In the genomic region with DNA sequence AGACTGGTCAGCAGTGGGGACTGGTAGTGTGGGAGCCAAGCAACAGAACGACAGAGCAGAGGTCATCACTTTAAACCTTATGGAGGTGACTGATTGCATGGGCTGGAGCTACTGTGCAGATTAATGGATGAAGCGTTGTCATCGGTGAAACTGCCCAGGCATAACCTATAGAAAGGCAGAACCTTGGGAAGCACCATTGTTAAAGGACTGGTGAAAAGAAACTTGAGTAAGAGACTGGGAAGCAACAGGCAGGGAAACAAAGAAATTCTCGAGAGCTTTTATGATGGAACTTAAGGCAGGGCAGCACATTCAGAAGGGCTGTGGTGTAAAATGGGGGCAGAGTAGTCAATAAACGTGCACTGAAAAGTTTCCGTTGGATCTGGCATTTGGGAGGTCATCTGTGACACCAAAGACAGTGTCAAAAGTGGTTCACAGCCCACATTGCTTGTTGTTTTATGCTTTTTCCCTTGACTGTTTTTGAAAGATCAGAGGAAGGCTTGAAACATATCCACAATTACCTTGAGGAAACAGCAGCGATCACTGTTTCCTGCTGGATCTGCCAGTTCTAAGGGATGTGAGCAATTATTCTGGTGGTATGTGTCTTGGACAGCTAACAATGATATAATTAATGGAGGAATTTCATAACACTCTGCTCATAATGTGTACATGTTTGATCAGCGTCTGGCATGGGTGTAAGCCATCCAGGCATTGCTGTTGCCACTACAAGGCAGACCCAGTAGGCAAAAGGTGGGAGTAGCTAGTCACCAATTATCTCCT, we compare ENCODE assay signal across 25 cellular contexts.
DNase-seq lines count a peak whose midpoint lies in the region; ATAC-seq and TF ChIP-seq lines count a peak whose summit lies in the region.
"Had no signal": no experiment of that assay in that cellular context is flagged by ENCODE, and none has a peak within 500 bp of the region (broad histone marks: within the 10 kb centered on the region; RNA-seq: fewer than 3 reads in every experiment).

No MANE protein-coding gene starts in this region.

- CTCF ChIA-PET in mammary epithelial cell (lab: Charles Lee; ENCODE audit: low non-redundant PET) = interaction anchor here (0.8 kb wide), 1 partner anchor 99 kb away, joined by 5 read pairs; no protein-coding TSS in a partner anchor

- H3K79me2 ChIP-seq in mammary epithelial cell (ENCODE audit: insufficient read depth, low read length) = peaks cover 71% of the 10 kb centered on the region

- TF ChIP-seq POLR2A in suprapubic skin (IDR thresholded peaks at IDR 0.05) = no peak

- H3K4me2 ChIP-seq in mammary epithelial cell (ENCODE audit: insufficient read depth, low read depth, low read length) = peak overlapping the region; percentile 31

- H3K4me3 ChIP-seq in mammary epithelial cell (replicated peaks in 1 of 3; ENCODE audit: insufficient read depth in 1 of 3, low read depth in 2 of 3, low read length in 3 of 3) = no peak overlapping the region
- H3K4me3 ChIP-seq in suprapubic skin = no peak overlapping the region
- H3K4me3 ChIP-seq: heart left ventricle, K562, SJSA1, transverse colon had no signal

- intact Hi-C loops in mammary epithelial cell (cut with micrococcal nuclease) = no loop called here

- dilution Hi-C loops in mammary epithelial cell (cut with HindIII; ENCODE audit: low sequenced_read_pairs) = no loop called here

- in situ Hi-C loops in mammary epithelial cell (cut with MboI; ENCODE audit: low sequenced_read_pairs in 2 of 2) = no loop called here

- no peak overlapping the region for H3K9ac ChIP-seq in mammary epithelial cell (ENCODE audit: insufficient read depth, low read length)

- no peaks in the 10 kb centered on the region for H3K36me3 ChIP-seq in mammary epithelial cell (ENCODE audit: insufficient read depth, low read length)
- H3K36me3 ChIP-seq in suprapubic skin = no peaks in the 10 kb centered on the region
- H3K36me3 ChIP-seq: heart left ventricle, SJSA1, transverse colon had no signal

- ATAC-seq in HG03097 (IDR thresholded peaks at IDR 0.05; ENCODE audit: low FRiP score, unreplicated experiment) = no peak
- no peak for ATAC-seq in HG02763 (IDR thresholded peaks at IDR 0.05; ENCODE audit: unreplicated experiment)
- ATAC-seq: activated CD8-positive, alpha-beta memory T cell treated with anti-CD3 and anti-CD28 coated beads, Interleukin-2, amount 10 ng/mL, durations not matched to agents 7 days and 5 days; activated naive CD4-positive, alpha-beta T cell treated with anti-CD3 and anti-CD28 coated beads, Interleukin-2, amount 50 U/mL, for 72 hours; K562; Panc1 had no signal

- H2AFZ ChIP-seq in mammary epithelial cell (ENCODE audit: low read depth, low read length) = no peak overlapping the region

- no peaks in the 10 kb centered on the region for H4K20me1 ChIP-seq in mammary epithelial cell (ENCODE audit: insufficient read depth, low read length)

- DNase-seq in NCI-H1417 (lab: John Stamatoyannopoulos, UW) (peak in 2 of 3 experiments; percentile 5 to 19), NCI-H1417 treated with DMSO at 0.1 percent for 48 hours (lab: John Stamatoyannopoulos, UW) (no peak), mammary epithelial cell (peak; percentile 61), glomerular endothelial cell (ENCODE audit: extremely low read depth, low read depth, low spot score) (peak; percentile 80), suprapubic skin (ENCODE audit: low spot score in 2 of 2) (no peak)
- DNase-seq in stimulated activated CD4-positive, alpha-beta T cell treated with anti-CD3 and anti-CD28 coated beads, Interleukin-2, amount 100 ng/mL, for 48 hours = no peak
- DNase-seq: activated CD4-positive, alpha-beta T cell treated with anti-CD3 and anti-CD28 coated beads for 48 hours; activated CD8-positive, alpha-beta memory T cell treated with anti-CD3 and anti-CD28 coated beads, Interleukin-2, amount 10 ng/mL, durations not matched to agents 7 days and 5 days; AML-193; CD8-positive, alpha-beta memory T cell; DMS79; effector memory CD4-positive, alpha-beta T cell; heart left ventricle; MM.1S; NCI-H1694; NCI-H226; stimulated activated CD4-positive, alpha-beta T cell treated with anti-CD3 and anti-CD28 coated beads, Interleukin-4, amount 100 ng/mL, for 24 hours; transverse colon had no signal

- no peaks in the 10 kb centered on the region for H3K9me3 ChIP-seq in mammary epithelial cell (replicated peaks; ENCODE audit: insufficient read depth, low read length)
- H3K9me3 ChIP-seq in suprapubic skin = no peaks in the 10 kb centered on the region
- H3K9me3 ChIP-seq: SJSA1, transverse colon had no signal

- TF ChIP-seq EP300 in suprapubic skin (IDR thresholded peaks at IDR 0.05) = no peak

- BruUV-seq in mammary epithelial cell (replicated peaks; lab: Mats Ljungman, UMichigan) = no TSS peak

- TF ChIP-seq CTCF in mammary epithelial cell (conservative IDR thresholded peaks at IDR 0.05 in 1 of 2, IDR thresholded peaks at IDR 0.05 in 1 of 2; ENCODE audit: extremely low read depth in 1 of 2, insufficient read depth in 1 of 2, low read depth in 1 of 2, low read length in 2 of 2) (no peak), suprapubic skin (IDR thresholded peaks at IDR 0.05) (no peak)

- H3K4me1 ChIP-seq in mammary epithelial cell (ENCODE audit: insufficient read depth, low read length) (peaks cover 43% of the 10 kb centered on the region), suprapubic skin (peaks cover 48% of the 10 kb centered on the region)

- H3K27me3 ChIP-seq in mammary epithelial cell (ENCODE audit: insufficient read depth, low read length) = no peaks in the 10 kb centered on the region
- H3K27me3 ChIP-seq in suprapubic skin = no peaks in the 10 kb centered on the region
- H3K27me3 ChIP-seq: heart left ventricle, SJSA1, transverse colon had no signal

- H3K27ac ChIP-seq in mammary epithelial cell (ENCODE audit: insufficient read depth, low read depth, low read length) (no peak overlapping the region), suprapubic skin (peak overlapping the region; percentile 40)
- H3K27ac ChIP-seq: 22Rv1, SJSA1, transverse colon had no signal

- 47% methylated on average over 8 of the region's 8 CpGs for WGBS in mammary epithelial cell (ENCODE audit: low coverage, missing lambda C conversion rate)
- WGBS in suprapubic skin = 52% methylated on average over 8 of the region's 8 CpGs

Comparison
In these comparisons a context has a peak if more than half of its experiments do, and no peak if none do; other contexts are left out.
1. DNase-seq: peak in NCI-H1417 (2 of 3), mammary epithelial cell (single experiment) and glomerular endothelial cell (single experiment); none in NCI-H1417 treated with DMSO at 0.1 percent for 48 hours (single experiment), suprapubic skin (0 of 2) and stimulated activated CD4-positive, alpha-beta T cell treated with anti-CD3 and anti-CD28 coated beads, Interleukin-2, amount 100 ng/mL, for 48 hours (0 of 2).